ENCODE assay signal across 22 cellular contexts in the genomic region with DNA sequence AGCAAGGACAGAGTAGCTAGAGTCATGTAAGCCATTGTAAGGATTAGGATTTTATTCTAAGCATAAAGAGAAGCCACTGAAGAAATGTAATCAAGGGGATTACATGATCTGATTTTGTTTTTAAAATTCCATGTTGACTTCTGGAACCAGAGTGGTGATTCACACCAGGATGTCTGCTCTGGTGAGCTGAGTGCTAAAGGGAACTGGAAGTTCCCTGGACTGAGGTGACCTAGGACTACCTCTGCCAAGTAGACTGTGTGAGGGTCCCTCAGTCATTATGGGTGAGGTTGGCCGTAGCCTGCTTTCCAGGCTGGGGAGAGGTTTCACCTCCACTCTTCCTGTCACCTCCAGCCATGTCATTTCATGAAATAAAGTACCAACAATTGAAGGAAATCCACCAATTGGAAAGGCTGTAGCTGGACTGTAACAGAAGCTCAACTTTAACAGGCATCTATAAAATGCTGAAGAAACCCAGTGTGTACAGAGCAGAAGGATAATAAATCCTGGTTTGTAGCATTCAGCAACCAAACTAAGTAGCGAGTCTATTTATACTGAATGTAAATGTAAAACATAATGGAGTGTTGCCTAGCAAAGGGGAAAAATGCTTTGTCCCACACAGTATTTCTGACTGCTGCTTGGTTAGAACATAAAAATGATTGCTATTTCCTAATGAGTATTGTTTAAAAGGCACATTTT.
"Had no signal": no experiment of that assay in that cellular context is flagged by ENCODE, and none has a peak within 500 bp of the region (broad histone marks: within the 10 kb centered on the region; RNA-seq: fewer than 3 reads in every experiment).

No MANE protein-coding gene starts in this region.

- H3K36me3 ChIP-seq: neutrophil, ovary, upper lobe of left lung had no signal

- H3K27me3 ChIP-seq: neutrophil, ovary, testis, upper lobe of left lung had no signal

- H3K27ac ChIP-seq: neutrophil, ovary, testis, upper lobe of left lung had no signal

- H3K4me3 ChIP-seq: ovary, testis, upper lobe of left lung had no signal

- ATAC-seq: activated CD4-positive, alpha-beta T cell treated with anti-CD3 and anti-CD28 coated beads for 36 hours; activated naive CD4-positive, alpha-beta T cell treated with anti-CD3 and anti-CD28 coated beads, Interleukin-2, amount 50 U/mL, for 72 hours; activated T-helper 17 cell treated with anti-CD3 and anti-CD28 coated beads, Interleukin-2, amount 50 U/mL, for 72 hours; left ventricle myocardium superior; stimulated activated naive B cell treated with anti-CD40 and anti-IgM and Interleukin-4, amounts not matched to agents 10 μg/mL and 1 μg/mL and 100 μg/mL, for 72 hours; T-cell had no signal

- DNase-seq: activated B cell treated with CpG ODN at 0.5 μM for 24 hours; activated CD4-positive, alpha-beta T cell treated with anti-CD3 and anti-CD28 coated beads for 36 hours; activated CD4-positive, alpha-beta T cell treated with anti-CD3 and anti-CD28 coated beads, Interleukin-2, amount 50 U/mL, for 4 hours; activated CD8-positive, alpha-beta memory T cell treated with anti-CD3 and anti-CD28 coated beads for 24 hours; activated CD8-positive, alpha-beta memory T cell treated with anti-CD3 and anti-CD28 coated beads, Interleukin-2, amount 50 U/mL, for 4 hours; activated T-cell treated with anti-CD3 and anti-CD28 coated beads, Interleukin-2, amount 50 U/mL, for 24 hours; aorta; erythroblast; foreskin fibroblast; left ventricle myocardium superior; mammary epithelial cell; midbrain; ovary; stimulated activated CD4-positive, alpha-beta T cell treated with anti-CD3 and anti-CD28 coated beads, Interleukin-2, amount 100 ng/mL, for 48 hours; stimulated activated CD8-positive, alpha-beta memory T cell treated with anti-CD3 and anti-CD28 coated beads, Interleukin-4, amount 100 ng/mL, for 48 hours; stimulated activated naive B cell treated with anti-CD40 and anti-IgM and Interleukin-4, amounts not matched to agents 10 μg/mL and 1 μg/mL and 100 μg/mL, for 72 hours; T-cell; testis; upper lobe of left lung had no signal

- H3K4me1 ChIP-seq: upper lobe of left lung had no signal
